In genomic region chr14:96790715-96791114, GRCh38 we compare ENCODE assay signal across 15 cellular contexts. TPM values are rescaled to one million over a fixed set of nuclear protein-coding genes. Genes with fewer than 3 reads are reported as not detected.
DNase-seq lines count a peak whose midpoint lies in the region; ATAC-seq, FAIRE-seq and TF ChIP-seq lines count a peak whose summit lies in the region.
"Had no signal": no experiment of that assay in that cellular context is flagged by ENCODE, and none has a peak within 500 bp of the region (broad histone marks: within the 10 kb centered on the region; RNA-seq: fewer than 3 reads in every experiment).

No MANE protein-coding gene starts in this region.

- H3K36me3 ChIP-seq in WERI-Rb-1: no peaks in the 10 kb centered on the region
- H3K36me3 ChIP-seq: BLaER1 treated with 17β-estradiol and CSF1 and Interleukin-3, amounts not matched to agents 10 nM and 100 nM had no signal

- DNase-seq in SIG-M5 treated with dmso at 0.1 percent for 504 hours (lab: John Stamatoyannopoulos, UW; ENCODE audit: unreplicated experiment): peak; percentile 50
- DNase-seq in SIG-M5 (lab: John Stamatoyannopoulos, UW): no peak
- DNase-seq in NB4 (ENCODE audit: low read depth): peak; percentile 14
- peak; percentile 22 for DNase-seq in WERI-Rb-1
- DNase-seq in germinal center (ENCODE audit: low spot score): no peak
- no peak for DNase-seq in GM12892 (ENCODE audit: insufficient read length)
- DNase-seq: ACHN; Calu3; CD4-positive, alpha-beta T cell; DMS 273 treated with DMSO at 0.1 percent for 48 hours; H7 had no signal

- H3K27ac ChIP-seq in WERI-Rb-1: no peak overlapping the region
- H3K27ac ChIP-seq: BLaER1 treated with 17β-estradiol and CSF1 and Interleukin-3, amounts not matched to agents 10 nM and 100 nM had no signal

- H3K4me3 ChIP-seq in NB4 (ENCODE audit: low read depth, low read length) (no peak overlapping the region), WERI-Rb-1 (ENCODE audit: low read depth, low read length) (no peak overlapping the region)
- H3K4me3 ChIP-seq: BLaER1 treated with 17β-estradiol and CSF1 and Interleukin-3, amounts not matched to agents 10 nM and 100 nM; GM23338 had no signal

- no peak for TF ChIP-seq POLR2A in NB4 (IDR thresholded peaks at IDR 0.05; ENCODE audit: extremely low read depth, insufficient read length)
- TF ChIP-seq POLR2A in GM12892 (IDR thresholded peaks at IDR 0.05; ENCODE audit: low read depth, low read length): no peak

- no peaks in the 10 kb centered on the region for H3K9me3 ChIP-seq in WERI-Rb-1 (ENCODE audit: severe bottlenecking)
- H3K9me3 ChIP-seq: BLaER1 treated with 17β-estradiol and CSF1 and Interleukin-3, amounts not matched to agents 10 nM and 100 nM had no signal

- TF ChIP-seq CTCF in NB4 (IDR thresholded peaks at IDR 0.05; ENCODE audit: low read depth, low read length): no peak
- no peak for TF ChIP-seq CTCF in WERI-Rb-1 (IDR thresholded peaks at IDR 0.05; ENCODE audit: low read depth, low read length)

- no peaks in the 10 kb centered on the region for H3K27me3 ChIP-seq in WERI-Rb-1 (ENCODE audit: insufficient read depth, low read depth, severe bottlenecking)
- H3K27me3 ChIP-seq: BLaER1 treated with 17β-estradiol and CSF1 and Interleukin-3, amounts not matched to agents 10 nM and 100 nM had no signal

- no peak for FAIRE-seq in GM12892 (lab: Jason Lieb, UNC)
- FAIRE-seq: GM18507 had no signal

- ATAC-seq in activated CD4-positive, CD25-positive, alpha-beta regulatory T cell treated with anti-CD3 and anti-CD28 coated beads, Interleukin-2, amount 50 U/mL, for 24 hours: no peak
- ATAC-seq: GM23338 had no signal

RNA-seq across cellular contexts. Expression of gene VRK1, which starts 6.5 kb away (rescaled TPM):
- polyA plus RNA-seq in GM12892 (2012; ENCODE audit: missing spikeins): 57.9 TPM

Comparison
In these comparisons a context has a peak if more than half of its experiments do, and no peak if none do; other contexts are left out.
1. DNase-seq: peak in SIG-M5 treated with dmso at 0.1 percent for 504 hours (single experiment), NB4 (single experiment) and WERI-Rb-1 (single experiment); none in SIG-M5 (single experiment), germinal center (single experiment) and GM12892 (single experiment).